In genomic region chr1:118987431-118988185, GRCh38 we compare ENCODE assay signal across 9 cellular contexts. TPM values are rescaled to one million over a fixed set of nuclear protein-coding genes. Genes with fewer than 3 reads are reported as not detected.
DNase-seq lines count a peak whose midpoint lies in the region; ATAC-seq and TF ChIP-seq lines count a peak whose summit lies in the region.
"Had no signal": no experiment of that assay in that cellular context is flagged by ENCODE, and none has a peak within 500 bp of the region (broad histone marks: within the 10 kb centered on the region; RNA-seq: fewer than 3 reads in every experiment).

No MANE protein-coding gene starts in this region.

- no peak overlapping the region for H2BK20ac ChIP-seq in IMR-90 (ENCODE audit: low read depth, low read length)

- H3K9me3 ChIP-seq in IMR-90 (ENCODE audit: control insufficient read depth, insufficient read depth, low read length) (peaks cover 36% of the 10 kb centered on the region), ovary (no peaks in the 10 kb centered on the region)

- BruUV-seq in IMR-90 (replicated peaks; lab: Mats Ljungman, UMichigan) = no TSS peak

- H3K4me1 ChIP-seq in IMR-90 (ENCODE audit: control insufficient read depth, insufficient read depth, low read length) = no peaks in the 10 kb centered on the region
- peaks cover 3% of the 10 kb centered on the region for H3K4me1 ChIP-seq in ovary (ENCODE audit: insufficient read depth)

- H4K8ac ChIP-seq in IMR-90 (ENCODE audit: low read depth in 2 of 2, low read length in 2 of 2) = no peak overlapping the region

- no peak overlapping the region for H3K4ac ChIP-seq in IMR-90 (ENCODE audit: low read depth, low read length)

- in situ Hi-C loops in IMR-90 (cut with MboI; ENCODE audit: low sequenced_read_pairs) = loop anchor here (10.0 kb wide), 1 partner anchor 833 kb away; no protein-coding TSS in a partner anchor

- H3K27ac ChIP-seq in IMR-90 (ENCODE audit: insufficient read depth, low read length) (no peak overlapping the region), ovary (no peak overlapping the region)

- no peaks in the 10 kb centered on the region for H3K79me1 ChIP-seq in IMR-90 (ENCODE audit: low read depth in 1 of 2, low read length in 2 of 2)

- H3K4me2 ChIP-seq in IMR-90 (ENCODE audit: low read depth, low read length) = peak overlapping the region; percentile 56; the same call in 1 of the 2 replicates

- H3K36me3 ChIP-seq in IMR-90 (ENCODE audit: control insufficient read depth, insufficient read depth, low read length) = no peaks in the 10 kb centered on the region
- no peaks in the 10 kb centered on the region for H3K36me3 ChIP-seq in ovary

- WGBS in IMR-90 (ENCODE audit: extremely low coverage in 2 of 2, insufficient read length in 1 of 2), 2 experiments = 0% methylated on average over 16 of the region's 67 CpGs; no CpG with 5 or more reads in 1 of the 2 experiments
- 2 to 3% (median 2%) methylated on average over 67 of the region's 67 CpGs for WGBS in ovary, 3 donors

- TF ChIP-seq CTCF in IMR-90 (conservative IDR thresholded peaks at IDR 0.05; ENCODE audit: low read depth, low read length) (no peak), ovary (IDR thresholded peaks at IDR 0.05) (no peak)

- no peak overlapping the region for H3K14ac ChIP-seq in IMR-90 (replicated peaks; ENCODE audit: low read depth, low read length)

- H3K9me1 ChIP-seq in IMR-90 (ENCODE audit: insufficient read depth, low read length) = no peaks in the 10 kb centered on the region

- no peak overlapping the region for H2BK15ac ChIP-seq in IMR-90 (ENCODE audit: low read depth, low read length)

- intact Hi-C loops in IMR-90 (cut with micrococcal nuclease) = no loop called here
- intact Hi-C loops in ovary (cut with DNase I) = no loop called here

- peak overlapping the region; percentile 73 for H2AFZ ChIP-seq in IMR-90 (replicated peaks; ENCODE audit: low read length, poor library complexity)

- H2AK9ac ChIP-seq in IMR-90 (replicated peaks; ENCODE audit: low read depth, low read length, poor library complexity) = no peak overlapping the region

- CTCF ChIA-PET in IMR-90 (lab: Yijun Ruan, JAX) = no interaction called here

- no peak overlapping the region for H3K9ac ChIP-seq in IMR-90 (ENCODE audit: low read depth, low read length)

- H2AK5ac ChIP-seq in IMR-90 (ENCODE audit: low read depth, low read length) = no peak overlapping the region

- peaks cover 100% of the 10 kb centered on the region for H3K27me3 ChIP-seq in IMR-90 (ENCODE audit: control insufficient read depth, insufficient read depth, low read length)
- H3K27me3 ChIP-seq in ovary = peaks cover 4% of the 10 kb centered on the region

- TF ChIP-seq POLR2A in IMR-90 (IDR thresholded peaks at IDR 0.05; ENCODE audit: low read depth, low read length) (no peak), ovary (IDR thresholded peaks at IDR 0.05) (no peak)

- H3K56ac ChIP-seq in IMR-90 (ENCODE audit: extremely low read depth, insufficient read depth, low read length) = no peak overlapping the region

- no peak overlapping the region for H2BK5ac ChIP-seq in IMR-90 (ENCODE audit: low read depth, low read length, poor library complexity, severe bottlenecking)

- H4K20me1 ChIP-seq in IMR-90 (ENCODE audit: insufficient read depth, low read length) = no peaks in the 10 kb centered on the region

- no peak overlapping the region for H2BK120ac ChIP-seq in IMR-90 (ENCODE audit: low read depth, low read length)

- no peak overlapping the region for H4K91ac ChIP-seq in IMR-90 (ENCODE audit: insufficient read depth, low read depth, low read length)

- H4K5ac ChIP-seq in IMR-90 (ENCODE audit: low read depth, low read length) = no peak overlapping the region

- H3K4me3 ChIP-seq in IMR-90 (ENCODE audit: insufficient read depth, low read depth, low read length) = peak overlapping the region; percentile 18; the same call in 1 of the 2 replicates
- H3K4me3 ChIP-seq in ovary = peak overlapping the region; percentile 18

- POLR2A ChIA-PET in IMR-90 (lab: Charles Lee; ENCODE audit: unreplicated experiment) = no interaction called here

- no peak for TF ChIP-seq EP300 in ovary (IDR thresholded peaks at IDR 0.05)

- DNase-seq in ELR (ENCODE audit: low read depth) = peak; percentile 63
- no peak for DNase-seq in IMR-90
- no peak for DNase-seq in ovary
- no peak for DNase-seq in NCI-H2107 treated with DMSO at 0.1 percent for 48 hours (lab: John Stamatoyannopoulos, UW; ENCODE audit: unreplicated experiment)
- DNase-seq in activated gamma-delta T cell (lab: John Stamatoyannopoulos, UW) = no peak

- ATAC-seq in IMR-90 (ENCODE audit: low read depth) (peak; percentile 54), esophagus mucosa (peak; percentile 24), HG02623 (IDR thresholded peaks at IDR 0.05; ENCODE audit: unreplicated experiment) (no peak), GM18868 (IDR thresholded peaks at IDR 0.05; ENCODE audit: unreplicated experiment) (no peak)

- dilution Hi-C loops in IMR-90 (cut with HindIII; ENCODE audit: low sequenced_read_pairs, unreplicated experiment) = no loop called here

- no peak for TF ChIP-seq RAD21 in IMR-90 (IDR thresholded peaks at IDR 0.05; ENCODE audit: low read length)

- no peak overlapping the region for H3K18ac ChIP-seq in IMR-90 (ENCODE audit: low read depth, low read length)

- H3K23ac ChIP-seq in IMR-90 (ENCODE audit: low read depth, low read length) = no peak overlapping the region

TF ChIP-seq in IMR-90, 13 proteins besides CTCF, POLR2A, EP300 and RAD21:
- TF ChIP-seq MXI1 (IDR thresholded peaks at IDR 0.05; ENCODE audit: borderline replicate concordance, low read depth, low read length) (no peak), BHLHE40 (IDR thresholded peaks at IDR 0.05; ENCODE audit: low read depth, low read length) (no peak), ELK1 (IDR thresholded peaks at IDR 0.05; ENCODE audit: borderline replicate concordance, low read depth, low read length) (no peak), CHD1 (IDR thresholded peaks at IDR 0.05; ENCODE audit: low read depth, low read length) (no peak), USF2 (IDR thresholded peaks at IDR 0.05; ENCODE audit: low read depth, low read length) (no peak), RFX5 (IDR thresholded peaks at IDR 0.05; ENCODE audit: low read depth, low read length) (no peak)

RNA-seq across cellular contexts. Expression of gene TBX15, which starts 0.5 kb away (rescaled TPM):
- total RNA-seq in IMR-90 (2012; rRNA removed) (not detected in 2 replicates), esophagus mucosa (not detected), ovary (under 1 TPM in 6 of 7 donors, not detected in 1; 0.08 to 0.60 (median 0.20) TPM)
- polyA plus RNA-seq in IMR-90 (2012; rRNA removed) (not detected in 2 replicates), ovary (under 1 TPM; 0.10 to 0.42 TPM)
- polyA plus RNA-seq in IMR-90 (2012; cell fraction: cytosol; rRNA removed) = not detected in 2 replicates
- 0.02 TPM in 1 of 2 replicates, not detected in the other for polyA plus RNA-seq in IMR-90 (2012; cell fraction: nucleus; rRNA removed; ENCODE audit: low replicate concordance)
- total RNA-seq: glomerular endothelial cell had no signal

Comparison
In these comparisons a context has a peak if more than half of its experiments do, and no peak if none do; other contexts are left out.
1. ATAC-seq: peak in IMR-90 (single experiment) and esophagus mucosa (single experiment); none in HG02623 (single experiment) and GM18868 (single experiment).